16 cellular contexts compared by ENCODE assay signal in the genomic region with DNA sequence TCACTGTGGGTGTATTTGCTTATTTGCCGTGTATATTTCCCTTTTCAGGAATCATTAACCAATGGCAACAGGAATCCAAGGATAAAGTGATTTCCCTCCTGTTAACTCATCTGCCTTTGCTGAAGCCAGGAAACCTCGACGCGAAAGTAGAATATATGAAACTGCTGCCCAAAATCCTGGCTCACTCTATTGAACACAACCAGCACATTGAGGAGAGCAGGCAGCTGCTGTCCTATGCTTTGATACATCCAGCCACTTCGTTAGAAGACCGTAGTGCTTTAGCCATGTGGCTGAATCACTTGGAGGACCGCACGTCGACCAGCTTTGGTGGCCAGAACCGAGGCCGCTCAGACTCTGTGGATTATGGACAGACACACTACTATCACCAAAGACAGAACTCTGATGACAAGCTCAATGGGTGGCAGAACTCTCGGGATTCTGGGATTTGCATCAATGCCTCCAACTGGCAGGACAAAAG.
A peak's percentile ranks its signal among the peaks of the same experiment; 100 is the strongest.
DNase-seq lines count a peak whose midpoint lies in the region; ATAC-seq, FAIRE-seq and TF ChIP-seq lines count a peak whose summit lies in the region.
"Had no signal": no experiment of that assay in that cellular context is flagged by ENCODE, and none has a peak within 500 bp of the region (broad histone marks: within the 10 kb centered on the region; RNA-seq: fewer than 3 reads in every experiment).

No MANE protein-coding gene starts in this region.

- H3K27ac Mint-ChIP-seq in MCF 10A (ENCODE audit: low read depth, unreplicated experiment) = no peak overlapping the region
- no peak overlapping the region for H3K27ac Mint-ChIP-seq in osteocyte (ENCODE audit: unreplicated experiment)
- H3K27ac Mint-ChIP-seq: CD8-positive, alpha-beta T cell had no signal

- H2AFZ ChIP-seq in HepG2 (ENCODE audit: low read length) = no peak overlapping the region
- H2AFZ ChIP-seq: GM23248 had no signal

- TF ChIP-seq POLR2A in breast epithelium (IDR thresholded peaks at IDR 0.05) = no peak
- no peak for TF ChIP-seq POLR2A in HepG2 (IDR thresholded peaks at IDR 0.05; ENCODE audit: insufficient read depth in 1 of 2, low read depth in 2 of 2, low read length in 2 of 2)

- H3K27me3 Mint-ChIP-seq in MCF 10A (ENCODE audit: insufficient read depth, unreplicated experiment) = no peaks in the 10 kb centered on the region
- H3K27me3 Mint-ChIP-seq in osteocyte (ENCODE audit: unreplicated experiment) = no peaks in the 10 kb centered on the region

- TF ChIP-seq EP300 in HepG2 (IDR thresholded peaks at IDR 0.05; ENCODE audit: low read depth in 2 of 2, low read length in 2 of 2) (no peak), HepG2 (CRISPR knock-in tag; IDR thresholded peaks at IDR 0.05; ENCODE audit: borderline replicate concordance) (no peak)

- H3K4me3 Mint-ChIP-seq in MCF 10A (ENCODE audit: unreplicated experiment) (no peak overlapping the region), osteocyte (ENCODE audit: unreplicated experiment) (no peak overlapping the region)
- H3K4me3 Mint-ChIP-seq: CD14-positive monocyte; CD8-positive, alpha-beta T cell had no signal

- BruUV-seq in MCF 10A (replicated peaks; lab: Mats Ljungman, UMichigan) (TSS peak; percentile 23), HepG2 (replicated peaks; lab: Mats Ljungman, UMichigan) (TSS peak; percentile 42)

- POLR2A ChIA-PET in MCF 10A (lab: Yijun Ruan, JAX) = no interaction called here
- POLR2A ChIA-PET in HepG2 (lab: Yijun Ruan, JAX) = no interaction called here

- H3K36me3 Mint-ChIP-seq in MCF 10A (ENCODE audit: insufficient read depth, unreplicated experiment) (no peaks in the 10 kb centered on the region), osteocyte (ENCODE audit: unreplicated experiment) (no peaks in the 10 kb centered on the region)
- H3K36me3 Mint-ChIP-seq: CD14-positive monocyte; CD8-positive, alpha-beta T cell had no signal

- H3K9me3 Mint-ChIP-seq in MCF 10A (ENCODE audit: unreplicated experiment) = no peaks in the 10 kb centered on the region
- no peaks in the 10 kb centered on the region for H3K9me3 Mint-ChIP-seq in osteocyte (ENCODE audit: unreplicated experiment)
- H3K9me3 Mint-ChIP-seq: CD8-positive, alpha-beta T cell had no signal

- ATAC-seq in HepG2 = peak; percentile 68
- ATAC-seq: CD8-positive, alpha-beta T cell had no signal

- H4K20me1 ChIP-seq in HepG2 (ENCODE audit: insufficient read depth, low read length) = peaks cover 9% of the 10 kb centered on the region

- intact Hi-C loops in MCF 10A (cut with micrococcal nuclease) = no loop called here
- intact Hi-C loops in breast epithelium (cut with DNase I; ENCODE audit: low total_unique reads) = no loop called here
- intact Hi-C loops in HepG2 (cut with micrococcal nuclease; ENCODE audit: unreplicated experiment) = no loop called here

- peaks cover 1% of the 10 kb centered on the region for H3K4me1 Mint-ChIP-seq in MCF 10A (ENCODE audit: insufficient read depth, unreplicated experiment)
- H3K4me1 Mint-ChIP-seq in osteocyte (ENCODE audit: unreplicated experiment) = peaks cover 8% of the 10 kb centered on the region

- TF ChIP-seq CTCF in MCF 10A (IDR thresholded peaks at IDR 0.05; ENCODE audit: unreplicated experiment) (no peak), breast epithelium (IDR thresholded peaks at IDR 0.05) (no peak), HepG2 (CRISPR knock-in tag; IDR thresholded peaks at IDR 0.05) (no peak), osteocyte (IDR thresholded peaks at IDR 0.05) (no peak), GM13976 (IDR thresholded peaks at IDR 0.05; ENCODE audit: borderline replicate concordance, control extremely low read depth, extremely low read depth, insufficient read depth, missing control alignments) (no peak)

- CTCF ChIA-PET in MCF 10A (lab: Yijun Ruan, JAX) (interaction anchor here (0.6 to 1.4 kb wide), 4 partner anchors 11 to 136 kb away, joined by 3 to 10 read pairs (median 6); no protein-coding TSS in a partner anchor), HepG2 (lab: Yijun Ruan, JAX; ENCODE audit: low intra/inter-chr PET ratio, low total read pairs) (no interaction called here)

- no peak for TF ChIP-seq RAD21 in HepG2 (CRISPR knock-in tag; IDR thresholded peaks at IDR 0.05)

- H3K27me3 ChIP-seq in breast epithelium (no peaks in the 10 kb centered on the region), HepG2 (ENCODE audit: control insufficient read depth in 1 of 2, insufficient read depth in 2 of 2, low read length in 2 of 2) (no peaks in the 10 kb centered on the region)

- DNase-seq in MCF 10A (ENCODE audit: unreplicated experiment) (no peak), breast epithelium (ENCODE audit: low spot score in 2 of 2) (no peak), HTR-8/SVneo (ENCODE audit: insufficient read length, low spot score) (no peak), HepG2 (ENCODE audit: low spot score) (peak; percentile 13), osteocyte (ENCODE audit: extremely low spot score, unreplicated experiment) (peak; percentile 75), GM13976 (ENCODE audit: low spot score) (no peak), HCEC 1CT (no peak), ureter (ENCODE audit: low spot score) (no peak)
- DNase-seq: CD8-positive, alpha-beta T cell; COR-L47; DMS53; GM23248 had no signal

- H3K36me3 ChIP-seq in breast epithelium (no peaks in the 10 kb centered on the region), HepG2 (replicated peaks in 1 of 2; ENCODE audit: control insufficient read depth in 1 of 2, insufficient read depth in 2 of 2, low read length in 2 of 2) (peaks cover 10 to 39% of the 10 kb centered on the region in 2 experiments)

- H3K9me3 ChIP-seq in breast epithelium = no peaks in the 10 kb centered on the region
- H3K9me3 ChIP-seq in HepG2 (ENCODE audit: low read length) = no peaks in the 10 kb centered on the region

- H3K4me3 ChIP-seq in breast epithelium (no peak overlapping the region), HepG2 (replicated peaks in 1 of 3; ENCODE audit: insufficient read depth in 1 of 3, low read depth in 2 of 3, low read length in 3 of 3) (no peak overlapping the region)
- H3K4me3 ChIP-seq: GM23248 had no signal

- H3K27ac ChIP-seq in breast epithelium (no peak overlapping the region), HepG2 (ENCODE audit: extremely low read length, insufficient read depth, low read length) (peak overlapping the region; percentile 2)
- H3K27ac ChIP-seq: 22Rv1, GM23248 had no signal

- H3K4me1 ChIP-seq in breast epithelium (no peaks in the 10 kb centered on the region), HepG2 (ENCODE audit: insufficient read depth, low read length) (peaks cover 38% of the 10 kb centered on the region)

- in situ Hi-C loops in HepG2 (cut with HindIII; ENCODE audit: extremely low pct_ligation_motif_present, low pct_unique_long_range_greater_than_20kb) = no loop called here
- in situ Hi-C loops in GM13976 (cut with MboI; ENCODE audit: low sequenced_read_pairs, unreplicated experiment) = no loop called here

- FAIRE-seq in HTR-8/SVneo (lab: Jason Lieb, UNC) = peak; percentile 26
- peak; percentile 34 for FAIRE-seq in HepG2 (lab: Jason Lieb, UNC)
- FAIRE-seq: GM18507, H54 had no signal

- H3K79me2 ChIP-seq in HepG2 (ENCODE audit: insufficient read depth, low read length) = peaks cover 12% of the 10 kb centered on the region

- H3K4me2 ChIP-seq in HepG2 (ENCODE audit: low read depth, low read length) = no peak overlapping the region

- H3K9ac ChIP-seq in HepG2 (ENCODE audit: insufficient read depth, low read depth, low read length) = no peak overlapping the region
- H3K9ac ChIP-seq: GM23248 had no signal

- WGBS in HepG2 (ENCODE audit: low lambda C conversion rate) = 83% methylated on average over 11 of the region's 12 CpGs

TF ChIP-seq in HepG2, 621 proteins besides CTCF, POLR2A, EP300 and RAD21 (continues in another document):
- no peak for TF ChIP-seq PRMT3 (CRISPR knock-in tag; IDR thresholded peaks at IDR 0.05; ENCODE audit: borderline replicate concordance, low read depth)
- no peak for TF ChIP-seq CHD2 (IDR thresholded peaks at IDR 0.05; ENCODE audit: low read depth, low read length)
- TF ChIP-seq WIZ (CRISPR knock-in tag; IDR thresholded peaks at IDR 0.05) = no peak
- 0 out of 2 replicates have a peak, but pooled peaks have one; percentile 24 for TF ChIP-seq ZNF547 (CRISPR knock-in tag; IDR thresholded peaks at IDR 0.05)
- TF ChIP-seq KLF13 (CRISPR knock-in tag; IDR thresholded peaks at IDR 0.05) = no peak
- peak; percentile 65 for TF ChIP-seq HNF1A (IDR thresholded peaks at IDR 0.05; ENCODE audit: low read depth)
- peak; percentile 28; the same call in 1 of the 2 replicates for TF ChIP-seq HNF1A (CRISPR knock-in tag; IDR thresholded peaks at IDR 0.05; ENCODE audit: borderline replicate concordance)
- no peak for TF ChIP-seq HDAC6 (IDR thresholded peaks at IDR 0.05; ENCODE audit: low read depth, low read length)
- peak; percentile 22; the same call in 1 of the 2 replicates for TF ChIP-seq SAP130 (CRISPR knock-in tag; IDR thresholded peaks at IDR 0.05; ENCODE audit: low read depth)

Comparison
In these comparisons a context has a peak if more than half of its experiments do, and no peak if none do; other contexts are left out.
1. DNase-seq: peak in HepG2 (single experiment) and osteocyte (single experiment); none in MCF 10A (single experiment), breast epithelium (0 of 2), HTR-8/SVneo (single experiment), GM13976 (single experiment), HCEC 1CT (single experiment) and ureter (single experiment).